ENCODE assay signal across 8 cellular contexts in the genomic region with DNA sequence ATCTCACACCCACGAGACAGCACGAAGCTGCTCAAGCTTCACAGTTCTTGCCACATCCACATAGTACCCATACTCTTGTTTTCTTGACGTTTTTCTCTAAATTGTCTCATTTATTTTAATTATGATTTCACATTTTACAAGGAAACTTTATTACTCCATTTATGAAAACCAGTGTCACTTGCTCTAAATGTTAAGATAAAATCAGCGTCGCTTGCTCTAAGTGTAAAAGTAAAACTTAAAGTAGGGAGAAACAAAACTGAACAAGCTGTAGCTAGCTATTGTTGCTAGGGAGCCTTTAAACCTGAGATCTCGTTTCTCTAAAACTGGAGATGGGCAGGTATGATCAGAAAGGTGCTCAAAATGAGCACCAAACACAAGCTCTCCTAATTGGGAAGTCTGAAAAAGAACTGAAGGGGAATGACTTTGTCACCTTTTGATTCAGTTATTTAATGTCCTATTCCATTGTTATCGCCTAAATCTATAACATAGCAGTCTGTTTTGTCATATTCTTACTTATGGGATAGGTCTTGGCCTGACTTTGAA. TPM values are rescaled to one million over a fixed set of nuclear protein-coding genes. Genes with fewer than 3 reads are reported as not detected.
DNase-seq lines count a peak whose midpoint lies in the region; FAIRE-seq lines count a peak whose summit lies in the region.

No MANE protein-coding gene starts in this region.

- peak overlapping the region; percentile 99 for H3K27ac Mint-ChIP-seq in T-helper 2 cell treated with Interferon-gamma antibody and Interleukin-4, amounts not matched to agents 5 μg/mL and 100 μg/mL, for 36 hours
- H3K27ac Mint-ChIP-seq in activated T-helper 1 cell treated with anti-CD3 and anti-CD28 coated beads, Interleukin-12 subunit alpha, Interleukin-12 subunit beta, Interleukin-2, Interleukin-4 antibody, amounts not matched to agents 30 ng/mL and 10 ng/mL and 1 ng/mL, durations not matched to agents 14 hours and 24 hours and 36 hours = peak overlapping the region; percentile 98

- intact Hi-C loops in activated T-helper 1 cell treated with anti-CD3 and anti-CD28 coated beads, Interleukin-12 subunit alpha, Interleukin-12 subunit beta, Interleukin-2, Interleukin-4 antibody, amounts not matched to agents 30 ng/mL and 10 ng/mL and 1 ng/mL, durations not matched to agents 14 hours and 24 hours and 36 hours (cut with micrococcal nuclease) = loop anchor here (1.0 to 10.0 kb wide), 14 partner anchors 10 to 788 kb away; a partner anchor contains a TSS

- no peaks in the 10 kb centered on the region for H3K9me3 Mint-ChIP-seq in T-helper 2 cell treated with Interferon-gamma antibody and Interleukin-4, amounts not matched to agents 5 μg/mL and 100 μg/mL, for 36 hours
- no peaks in the 10 kb centered on the region for H3K9me3 Mint-ChIP-seq in activated T-helper 1 cell treated with anti-CD3 and anti-CD28 coated beads, Interleukin-12 subunit alpha, Interleukin-12 subunit beta, Interleukin-2, Interleukin-4 antibody, amounts not matched to agents 30 ng/mL and 10 ng/mL and 1 ng/mL, durations not matched to agents 14 hours and 24 hours and 36 hours

- DNase-seq in T-helper 2 cell treated with Interferon-gamma antibody and Interleukin-4, amounts not matched to agents 5 μg/mL and 100 μg/mL, for 36 hours (ENCODE audit: low spot score) = no peak
- DNase-seq in T-helper 2 cell (no peak), cortex of kidney (lab: John Stamatoyannopoulos, UW) (no peak)
- no peak for DNase-seq in activated T-helper 1 cell treated with anti-CD3 and anti-CD28 coated beads, Interleukin-12 subunit alpha, Interleukin-12 subunit beta, Interleukin-2, Interleukin-4 antibody, amounts not matched to agents 30 ng/mL and 10 ng/mL and 1 ng/mL, durations not matched to agents 14 hours and 24 hours and 36 hours (ENCODE audit: low spot score)
- DNase-seq in stimulated activated CD4-positive, alpha-beta T cell treated with anti-CD3 and anti-CD28 coated beads, Interleukin-4, amount 100 ng/mL, for 24 hours = no peak
- no peak for DNase-seq in stimulated activated CD8-positive, alpha-beta memory T cell treated with anti-CD3 and anti-CD28 coated beads, Interleukin-4, amount 100 ng/mL, for 48 hours

- FAIRE-seq in islet of Langerhans (lab: Jason Lieb, UNC) = peak; percentile 30

- H3K36me3 Mint-ChIP-seq in T-helper 2 cell treated with Interferon-gamma antibody and Interleukin-4, amounts not matched to agents 5 μg/mL and 100 μg/mL, for 36 hours (ENCODE audit: low read depth) = peaks cover 23% of the 10 kb centered on the region
- peaks cover 15% of the 10 kb centered on the region for H3K36me3 Mint-ChIP-seq in activated T-helper 1 cell treated with anti-CD3 and anti-CD28 coated beads, Interleukin-12 subunit alpha, Interleukin-12 subunit beta, Interleukin-2, Interleukin-4 antibody, amounts not matched to agents 30 ng/mL and 10 ng/mL and 1 ng/mL, durations not matched to agents 14 hours and 24 hours and 36 hours (ENCODE audit: low read depth)

- H3K27me3 Mint-ChIP-seq in T-helper 2 cell treated with Interferon-gamma antibody and Interleukin-4, amounts not matched to agents 5 μg/mL and 100 μg/mL, for 36 hours (ENCODE audit: low read depth) = no peaks in the 10 kb centered on the region
- no peaks in the 10 kb centered on the region for H3K27me3 Mint-ChIP-seq in activated T-helper 1 cell treated with anti-CD3 and anti-CD28 coated beads, Interleukin-12 subunit alpha, Interleukin-12 subunit beta, Interleukin-2, Interleukin-4 antibody, amounts not matched to agents 30 ng/mL and 10 ng/mL and 1 ng/mL, durations not matched to agents 14 hours and 24 hours and 36 hours (ENCODE audit: insufficient read depth)

- H3K27ac ChIP-seq in temporal lobe (ENCODE audit: low read depth, low read length) = peak overlapping the region; percentile 69

- peak overlapping the region; percentile 93 for H3K4me3 Mint-ChIP-seq in T-helper 2 cell treated with Interferon-gamma antibody and Interleukin-4, amounts not matched to agents 5 μg/mL and 100 μg/mL, for 36 hours
- peak overlapping the region; percentile 89 for H3K4me3 Mint-ChIP-seq in activated T-helper 1 cell treated with anti-CD3 and anti-CD28 coated beads, Interleukin-12 subunit alpha, Interleukin-12 subunit beta, Interleukin-2, Interleukin-4 antibody, amounts not matched to agents 30 ng/mL and 10 ng/mL and 1 ng/mL, durations not matched to agents 14 hours and 24 hours and 36 hours

- H3K4me1 Mint-ChIP-seq in T-helper 2 cell treated with Interferon-gamma antibody and Interleukin-4, amounts not matched to agents 5 μg/mL and 100 μg/mL, for 36 hours (ENCODE audit: low read depth) = peaks cover 46% of the 10 kb centered on the region
- H3K4me1 Mint-ChIP-seq in activated T-helper 1 cell treated with anti-CD3 and anti-CD28 coated beads, Interleukin-12 subunit alpha, Interleukin-12 subunit beta, Interleukin-2, Interleukin-4 antibody, amounts not matched to agents 30 ng/mL and 10 ng/mL and 1 ng/mL, durations not matched to agents 14 hours and 24 hours and 36 hours (ENCODE audit: low read depth) = peaks cover 56% of the 10 kb centered on the region

RNA-seq across cellular contexts. Expression of a gene that starts 0.7 kb away (rescaled TPM):
- 10.0 and 14.7 TPM in 2 replicates for total RNA-seq in activated T-helper 1 cell treated with anti-CD3 and anti-CD28 coated beads, Interleukin-12 subunit alpha, Interleukin-12 subunit beta, Interleukin-2, Interleukin-4 antibody, amounts not matched to agents 30 ng/mL and 10 ng/mL and 1 ng/mL, durations not matched to agents 14 hours and 24 hours and 36 hours
- total RNA-seq in temporal lobe = 21.4 TPM

RNA-seq across cellular contexts. Expression of a gene that starts 1.0 kb away (rescaled TPM):
- total RNA-seq in activated T-helper 1 cell treated with anti-CD3 and anti-CD28 coated beads, Interleukin-12 subunit alpha, Interleukin-12 subunit beta, Interleukin-2, Interleukin-4 antibody, amounts not matched to agents 30 ng/mL and 10 ng/mL and 1 ng/mL, durations not matched to agents 14 hours and 24 hours and 36 hours = 44.1 and 53.3 TPM in 2 replicates
- 12.8 TPM for total RNA-seq in temporal lobe

RNA-seq across cellular contexts. Expression of a gene that starts 12.3 kb away (rescaled TPM):
- 0.32 and 0.34 TPM in 2 replicates for total RNA-seq in activated T-helper 1 cell treated with anti-CD3 and anti-CD28 coated beads, Interleukin-12 subunit alpha, Interleukin-12 subunit beta, Interleukin-2, Interleukin-4 antibody, amounts not matched to agents 30 ng/mL and 10 ng/mL and 1 ng/mL, durations not matched to agents 14 hours and 24 hours and 36 hours
- total RNA-seq in temporal lobe = under 0.01 TPM
